ENCODE assay signal across 15 cellular contexts in genomic region chr9:36584626-36585460, GRCh38. TPM values are rescaled to one million over a fixed set of nuclear protein-coding genes. Genes with fewer than 3 reads are reported as not detected.
DNase-seq lines count a peak whose midpoint lies in the region; ATAC-seq, FAIRE-seq and TF ChIP-seq lines count a peak whose summit lies in the region.
"Had no signal": no experiment of that assay in that cellular context is flagged by ENCODE, and none has a peak within 500 bp of the region (broad histone marks: within the 10 kb centered on the region; RNA-seq: fewer than 3 reads in every experiment).

No MANE protein-coding gene starts in this region.

- no peaks in the 10 kb centered on the region for H3K4me1 Mint-ChIP-seq in stimulated activated memory B cell treated with anti-CD40 and anti-IgM and Interleukin-4, amounts not matched to agents 10 μg/mL and 1 μg/mL and 100 μg/mL, for 72 hours

- H3K27ac Mint-ChIP-seq in stimulated activated memory B cell treated with anti-CD40 and anti-IgM and Interleukin-4, amounts not matched to agents 10 μg/mL and 1 μg/mL and 100 μg/mL, for 72 hours: no peak overlapping the region
- H3K27ac Mint-ChIP-seq: T-helper 1 cell treated with Interleukin-12 subunit alpha and Interleukin-12 subunit beta and Interleukin-4 antibody, amounts not matched to agents 30 μg/mL and 1 μg/mL, for 36 hours had no signal

- no peaks in the 10 kb centered on the region for H3K27me3 Mint-ChIP-seq in stimulated activated memory B cell treated with anti-CD40 and anti-IgM and Interleukin-4, amounts not matched to agents 10 μg/mL and 1 μg/mL and 100 μg/mL, for 72 hours

- no peaks in the 10 kb centered on the region for H3K36me3 Mint-ChIP-seq in stimulated activated memory B cell treated with anti-CD40 and anti-IgM and Interleukin-4, amounts not matched to agents 10 μg/mL and 1 μg/mL and 100 μg/mL, for 72 hours

- ATAC-seq in stimulated activated memory B cell treated with anti-CD40 and anti-IgM and Interleukin-4, amounts not matched to agents 10 μg/mL and 1 μg/mL and 100 μg/mL, for 72 hours: no peak
- no peak for ATAC-seq in GM21515 (IDR thresholded peaks at IDR 0.05; ENCODE audit: unreplicated experiment)

- in situ Hi-C loops in G401 (cut with HindIII; ENCODE audit: low sequenced_read_pairs): no loop called here

- no peak overlapping the region for H3K4me3 ChIP-seq in AG09309 (ENCODE audit: control insufficient read depth, low read depth, low read length)

- no peaks in the 10 kb centered on the region for H3K9me3 Mint-ChIP-seq in stimulated activated memory B cell treated with anti-CD40 and anti-IgM and Interleukin-4, amounts not matched to agents 10 μg/mL and 1 μg/mL and 100 μg/mL, for 72 hours
- H3K9me3 Mint-ChIP-seq: T-helper 1 cell treated with Interleukin-12 subunit alpha and Interleukin-12 subunit beta and Interleukin-4 antibody, amounts not matched to agents 30 μg/mL and 1 μg/mL, for 36 hours had no signal

- no peak for TF ChIP-seq CTCF in AG09309 (IDR thresholded peaks at IDR 0.05; ENCODE audit: control insufficient read depth, insufficient read depth, low read depth, low read length, missing control alignments)

- no peak overlapping the region for H3K4me3 Mint-ChIP-seq in stimulated activated memory B cell treated with anti-CD40 and anti-IgM and Interleukin-4, amounts not matched to agents 10 μg/mL and 1 μg/mL and 100 μg/mL, for 72 hours
- H3K4me3 Mint-ChIP-seq: T-helper 1 cell treated with Interleukin-12 subunit alpha and Interleukin-12 subunit beta and Interleukin-4 antibody, amounts not matched to agents 30 μg/mL and 1 μg/mL, for 36 hours had no signal

- peak; percentile 37 for DNase-seq in AG09309 (ENCODE audit: low read depth)
- DNase-seq in HTR-8/SVneo (ENCODE audit: insufficient read length, low spot score): peak; percentile 35
- DNase-seq in amniotic epithelial cell (ENCODE audit: low read depth): peak; percentile 84
- DNase-seq in islet precursor cell: peak; percentile 72
- no peak for DNase-seq in NCI-H2171 treated with DMSO at 0.1 percent for 48 hours (lab: John Stamatoyannopoulos, UW)
- DNase-seq in G401 (ENCODE audit: low spot score): no peak
- DNase-seq: activated gamma-delta T cell treated with Interleukin-2 at 50 U/mL for 16 hours; central memory CD4-positive, alpha-beta T cell; GF-D8; retina; stimulated activated CD4-positive, alpha-beta T cell treated with anti-CD3 and anti-CD28 coated beads, Interleukin-4, amount 100 ng/mL, for 4 hours; stimulated activated naive CD4-positive, alpha-beta T cell treated with Interleukin-2 at 50 U/mL for 16 hours had no signal

- FAIRE-seq in HTR-8/SVneo (lab: Jason Lieb, UNC): no peak

RNA-seq across cellular contexts. Expression of gene MELK, which starts 12.1 kb away (rescaled TPM):
- total RNA-seq in G401 (2014; rRNA removed; shearing (Covaris generic)): 42.6 and 70.6 TPM in 2 replicates

Comparison
In these comparisons a context has a peak if more than half of its experiments do, and no peak if none do; other contexts are left out.
1. DNase-seq: peak in AG09309 (single experiment), HTR-8/SVneo (single experiment), amniotic epithelial cell (single experiment) and islet precursor cell (single experiment); none in NCI-H2171 treated with DMSO at 0.1 percent for 48 hours (single experiment) and G401 (single experiment).